2 cellular contexts compared by ENCODE assay signal in the genomic region with DNA sequence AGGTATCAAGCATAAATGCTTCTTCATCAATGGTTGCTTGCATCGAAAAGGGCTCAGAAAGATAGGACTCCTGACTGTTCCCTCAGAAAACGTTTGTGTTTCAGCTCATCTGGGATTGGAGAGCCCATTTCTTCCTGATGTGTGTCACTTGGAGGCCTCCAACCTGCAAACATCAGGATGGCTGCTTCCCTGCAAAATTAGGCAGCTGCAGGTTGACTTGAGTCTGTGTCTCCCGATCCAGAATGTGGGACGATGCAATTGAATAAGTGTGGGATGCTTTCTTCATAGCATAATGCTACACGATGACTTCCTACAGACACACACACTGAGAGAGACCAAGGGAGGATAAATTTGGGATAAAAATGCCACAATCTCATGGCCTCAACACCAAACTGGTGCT.
A peak's percentile ranks its signal among the peaks of the same experiment; 100 is the strongest.
TF ChIP-seq lines count a peak whose summit lies in the region.

No MANE protein-coding gene starts in this region.

TF ChIP-seq in GM23338, 12 proteins besides CTCF, POLR2A, EP300 and RAD21:
- TF ChIP-seq NANOG (IDR thresholded peaks at IDR 0.05; ENCODE audit: borderline replicate concordance) (no peak), EZH2 (IDR thresholded peaks at IDR 0.05; ENCODE audit: low read depth, unreplicated experiment) (no peak), ZNF331 (CRISPR knock-in tag; IDR thresholded peaks at IDR 0.05; ENCODE audit: low read depth) (no peak), CREB1 (CRISPR knock-in tag; IDR thresholded peaks at IDR 0.05; ENCODE audit: low read depth) (no peak), JUNB (IDR thresholded peaks at IDR 0.05; ENCODE audit: unreplicated experiment) (no peak), ZNF462 (CRISPR knock-in tag; IDR thresholded peaks at IDR 0.05) (no peak), STAT1 (IDR thresholded peaks at IDR 0.05; ENCODE audit: unreplicated experiment) (no peak), ZNF114 (CRISPR knock-in tag; IDR thresholded peaks at IDR 0.05) (no peak)
- TF ChIP-seq, protein P1, sequence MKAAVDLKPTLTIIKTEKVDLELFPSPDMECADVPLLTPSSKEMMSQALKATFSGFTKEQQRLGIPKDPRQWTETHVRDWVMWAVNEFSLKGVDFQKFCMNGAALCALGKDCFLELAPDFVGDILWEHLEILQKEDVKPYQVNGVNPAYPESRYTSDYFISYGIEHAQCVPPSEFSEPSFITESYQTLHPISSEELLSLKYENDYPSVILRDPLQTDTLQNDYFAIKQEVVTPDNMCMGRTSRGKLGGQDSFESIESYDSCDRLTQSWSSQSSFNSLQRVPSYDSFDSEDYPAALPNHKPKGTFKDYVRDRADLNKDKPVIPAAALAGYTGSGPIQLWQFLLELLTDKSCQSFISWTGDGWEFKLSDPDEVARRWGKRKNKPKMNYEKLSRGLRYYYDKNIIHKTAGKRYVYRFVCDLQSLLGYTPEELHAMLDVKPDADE (IDR thresholded peaks at IDR 0.05), result no peak

TF ChIP-seq in K562, 482 proteins besides CTCF, POLR2A, EP300 and RAD21:
- TF ChIP-seq ZBTB12 (CRISPR knock-in tag; IDR thresholded peaks at IDR 0.05) (no peak), TCF3 (CRISPR knock-in tag; IDR thresholded peaks at IDR 0.05) (no peak), RBM14 (IDR thresholded peaks at IDR 0.05; ENCODE audit: borderline replicate concordance, insufficient read depth, low read depth, low read length) (no peak), CBX8 (IDR thresholded peaks at IDR 0.05; ENCODE audit: borderline replicate concordance, extremely low read depth, low read depth, low read length, poor library complexity, severe bottlenecking) (peak; percentile 73)
